ENCODE assay signal across 1 cellular context in genomic region chr9:107905313-107906027, GRCh38.
TF ChIP-seq lines count a peak whose summit lies in the region.

No MANE protein-coding gene starts in this region.

TF ChIP-seq in liver, 16 proteins besides CTCF, POLR2A, EP300 and RAD21 (continued from another document):
- no peak for TF ChIP-seq ZBTB33 (IDR thresholded peaks at IDR 0.05)
- TF ChIP-seq HNF4G (IDR thresholded peaks at IDR 0.05) = no peak
TF ChIP-seq in liver: peak in this region for 1.
